Comparison of ENCODE assay signal across 26 cellular contexts in the genomic region with DNA sequence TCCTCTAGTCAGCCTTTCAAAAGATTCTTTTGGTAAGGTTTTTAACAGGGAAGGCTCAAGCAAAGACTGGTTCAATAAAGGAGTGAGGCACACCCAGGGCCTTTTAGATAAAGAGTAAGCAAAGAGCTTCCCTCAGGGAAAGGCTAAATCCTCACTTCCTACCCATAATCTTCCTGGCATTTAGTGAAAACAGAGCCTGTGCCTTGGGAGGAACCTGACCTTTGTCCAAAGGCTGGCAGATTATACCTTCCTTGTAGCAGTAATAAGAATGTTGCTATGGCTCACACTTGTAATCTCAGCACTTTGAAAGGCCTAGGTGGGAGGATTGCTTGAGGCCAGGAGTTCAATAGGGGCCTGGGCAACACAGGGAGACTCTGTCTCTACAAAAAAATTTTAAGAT.
"Had no signal": no experiment of that assay in that cellular context is flagged by ENCODE, and none has a peak within 500 bp of the region (broad histone marks: within the 10 kb centered on the region; RNA-seq: fewer than 3 reads in every experiment).

No MANE protein-coding gene starts in this region.

- H2AFZ ChIP-seq: parathyroid adenoma had no signal

- H3K9me3 ChIP-seq: breast epithelium, right atrium auricular region, spleen, testis had no signal

- H3K36me3 Mint-ChIP-seq: activated naive CD4-positive, alpha-beta T cell treated with anti-CD3 and anti-CD28 coated beads, Interleukin-2, amount 50 U/mL, for 72 hours had no signal

- H3K36me3 ChIP-seq: breast epithelium, right atrium auricular region, spleen had no signal

- H3K9me3 Mint-ChIP-seq: activated naive CD4-positive, alpha-beta T cell treated with anti-CD3 and anti-CD28 coated beads, Interleukin-2, amount 50 U/mL, for 72 hours; activated T-cell treated with anti-CD3 and anti-CD28 coated beads, Interleukin-2, amount 50 U/mL, for 72 hours; nephron; T-helper 1 cell treated with Interleukin-12 subunit alpha and Interleukin-12 subunit beta and Interleukin-4 antibody, amounts not matched to agents 30 μg/mL and 1 μg/mL, for 36 hours; type B pancreatic cell had no signal

- H3K4me1 Mint-ChIP-seq: nephron had no signal

- H3K27me3 ChIP-seq: breast epithelium, right atrium auricular region, spleen, testis had no signal

- H3K27me3 Mint-ChIP-seq: type B pancreatic cell had no signal

- H3K4me3 ChIP-seq: breast epithelium, right atrium auricular region, spleen, testis had no signal

- H3K9ac ChIP-seq: parathyroid adenoma had no signal

- FAIRE-seq: endometrium, frontal cortex, islet of Langerhans, TTC549 had no signal

- H3K4me3 Mint-ChIP-seq: activated T-cell treated with anti-CD3 and anti-CD28 coated beads, Interleukin-2, amount 50 U/mL, for 72 hours; nephron; T-helper 1 cell treated with Interleukin-12 subunit alpha and Interleukin-12 subunit beta and Interleukin-4 antibody, amounts not matched to agents 30 μg/mL and 1 μg/mL, for 36 hours; type B pancreatic cell had no signal

- H3K4me1 ChIP-seq: breast epithelium, parathyroid adenoma, spleen, testis had no signal

- H3K27ac ChIP-seq: breast epithelium, parathyroid adenoma, right atrium auricular region, spleen, testis, VCaP had no signal

- H3K27ac Mint-ChIP-seq: activated naive CD4-positive, alpha-beta T cell treated with anti-CD3 and anti-CD28 coated beads, Interleukin-2, amount 50 U/mL, for 72 hours; activated T-cell treated with anti-CD3 and anti-CD28 coated beads, Interleukin-2, amount 50 U/mL, for 72 hours; T-helper 1 cell treated with Interleukin-12 subunit alpha and Interleukin-12 subunit beta and Interleukin-4 antibody, amounts not matched to agents 30 μg/mL and 1 μg/mL, for 36 hours; type B pancreatic cell had no signal

- ATAC-seq: activated naive CD4-positive, alpha-beta T cell treated with anti-CD3 and anti-CD28 coated beads, Interleukin-2, amount 50 U/mL, for 72 hours; activated T-cell treated with anti-CD3 and anti-CD28 coated beads, Interleukin-2, amount 50 U/mL, for 72 hours; stimulated activated naive CD8-positive, alpha-beta T cell treated with anti-CD3 and anti-CD28 coated beads, Interleukin-15, Interleukin-2, amounts not matched to agents 100 U/mL and 50 U/mL, for 24 hours had no signal

- H3K79me2 ChIP-seq: parathyroid adenoma had no signal

- DNase-seq: activated CD4-positive, alpha-beta T cell treated with anti-CD3 and anti-CD28 coated beads for 4 hours; activated CD4-positive, alpha-beta T cell treated with anti-CD3 and anti-CD28 coated beads, Interleukin-2, amount 50 U/mL, for 4 hours; activated naive CD4-positive, alpha-beta T cell; activated T-cell treated with anti-CD3 and anti-CD28 coated beads for 4 hours; activated T-cell treated with anti-CD3 and anti-CD28 coated beads, Interleukin-2, amount 50 U/mL, for 72 hours; central memory CD4-positive, alpha-beta T cell; dermis blood vessel endothelial cell; effector CD4-positive, alpha-beta T cell; nucleus accumbens; spleen; stimulated activated naive CD8-positive, alpha-beta T cell treated with anti-CD3 and anti-CD28 coated beads, Interleukin-15, Interleukin-2, amounts not matched to agents 100 U/mL and 50 U/mL, for 24 hours; SW 1271; T-helper 9 cell; testis had no signal
